In the genomic region with DNA sequence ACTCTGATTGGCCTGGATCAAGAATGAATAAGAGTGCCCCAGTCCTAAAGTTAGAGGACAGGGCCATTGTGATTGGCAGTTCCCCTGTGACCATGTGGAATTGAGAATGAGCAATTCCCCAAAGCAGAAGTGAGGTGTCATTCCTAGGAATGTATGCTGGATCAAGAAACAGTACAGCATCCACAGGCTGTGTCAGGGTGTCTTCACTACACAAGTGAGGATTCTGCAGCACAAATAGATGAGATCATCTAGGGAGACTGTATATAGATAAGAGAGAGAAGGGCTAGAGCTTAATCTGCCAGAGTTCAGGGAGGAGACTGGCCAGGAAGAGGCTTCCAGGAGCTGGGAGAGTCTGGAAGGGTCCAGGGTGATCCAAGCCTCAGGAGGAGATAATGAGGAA, we compare ENCODE assay signal across 18 cellular contexts.
DNase-seq lines count a peak whose midpoint lies in the region; ATAC-seq and TF ChIP-seq lines count a peak whose summit lies in the region.
"Had no signal": no experiment of that assay in that cellular context is flagged by ENCODE, and none has a peak within 500 bp of the region (broad histone marks: within the 10 kb centered on the region; RNA-seq: fewer than 3 reads in every experiment).

No MANE protein-coding gene starts in this region.

- CTCF ChIA-PET in IMR-90 (lab: Yijun Ruan, JAX): interaction anchor here (1.2 to 1.3 kb wide), 2 partner anchors 18 to 37 kb away, joined by 3 to 4 read pairs; no protein-coding TSS in a partner anchor

- no peak for TF ChIP-seq POLR2A in IMR-90 (IDR thresholded peaks at IDR 0.05; ENCODE audit: low read depth, low read length)

- H3K4me2 ChIP-seq in IMR-90 (ENCODE audit: low read depth, low read length): peak overlapping the region; percentile 74

- H3K4ac ChIP-seq in IMR-90 (ENCODE audit: low read depth, low read length): peak overlapping the region; percentile 76

- H4K91ac ChIP-seq in IMR-90 (ENCODE audit: insufficient read depth, low read depth, low read length): peak overlapping the region; percentile 74

- ATAC-seq in IMR-90 (ENCODE audit: low read depth) (peak; percentile 88), lower lobe of right lung (no peak)
- ATAC-seq: effector memory CD8-positive, alpha-beta T cell; natural killer cell; stimulated activated effector memory CD8-positive, alpha-beta T cell treated with anti-CD3 and anti-CD28 coated beads, Interleukin-12 subunit alpha, Interleukin-12 subunit beta, amount 100 ng/mL, for 72 hours had no signal

- no peaks in the 10 kb centered on the region for H3K36me3 Mint-ChIP-seq in mesothelial cell of epicardium
- H3K36me3 Mint-ChIP-seq: brain; natural killer cell; stimulated activated effector memory CD8-positive, alpha-beta T cell treated with anti-CD3 and anti-CD28 coated beads, Interleukin-12 subunit alpha, Interleukin-12 subunit beta, amount 100 ng/mL, for 72 hours had no signal

- peaks cover 44% of the 10 kb centered on the region for H3K4me1 Mint-ChIP-seq in mesothelial cell of epicardium
- H3K4me1 Mint-ChIP-seq: natural killer cell; stimulated activated effector memory CD8-positive, alpha-beta T cell treated with anti-CD3 and anti-CD28 coated beads, Interleukin-12 subunit alpha, Interleukin-12 subunit beta, amount 100 ng/mL, for 72 hours had no signal

- peak overlapping the region; percentile 84 for H2BK120ac ChIP-seq in IMR-90 (ENCODE audit: low read depth, low read length)

- peak overlapping the region in 1 of 2 experiments; percentile 59; a peak in 2 of 4 replicates for H4K8ac ChIP-seq in IMR-90 (ENCODE audit: low read depth in 2 of 2, low read length in 2 of 2)

- H3K4me3 ChIP-seq in AG10803 (ENCODE audit: low read length) (no peak overlapping the region), IMR-90 (ENCODE audit: insufficient read depth, low read depth, low read length) (no peak overlapping the region), choroid plexus epithelial cell (ENCODE audit: low read depth, low read length) (no peak overlapping the region), lower lobe of right lung (no peak overlapping the region)

- TF ChIP-seq RAD21 in IMR-90 (IDR thresholded peaks at IDR 0.05; ENCODE audit: low read length): no peak

- H2BK15ac ChIP-seq in IMR-90 (ENCODE audit: low read depth, low read length): peak overlapping the region; percentile 46; the same call in 2 of the 3 replicates

- intact Hi-C loops in IMR-90 (cut with micrococcal nuclease): loop anchor here (5.0 kb wide), 2 partner anchors 55 to 165 kb away; no protein-coding TSS in a partner anchor
- intact Hi-C loops in lower lobe of right lung (cut with DNase I): no loop called here

- peak overlapping the region; percentile 77 for H3K27ac Mint-ChIP-seq in mesothelial cell of epicardium
- H3K27ac Mint-ChIP-seq: natural killer cell; stimulated activated effector memory CD8-positive, alpha-beta T cell treated with anti-CD3 and anti-CD28 coated beads, Interleukin-12 subunit alpha, Interleukin-12 subunit beta, amount 100 ng/mL, for 72 hours had no signal

- H2AFZ ChIP-seq in IMR-90 (replicated peaks; ENCODE audit: low read length, poor library complexity): peak overlapping the region; percentile 68

- H3K14ac ChIP-seq in IMR-90 (replicated peaks; ENCODE audit: low read depth, low read length): peak overlapping the region; percentile 44; the same call in 1 of the 2 replicates

- in situ Hi-C loops in IMR-90 (cut with MboI; ENCODE audit: low sequenced_read_pairs): no loop called here

- H3K27me3 ChIP-seq in IMR-90 (ENCODE audit: control insufficient read depth, insufficient read depth, low read length) (peaks cover 20% of the 10 kb centered on the region), lower lobe of right lung (ENCODE audit: low read depth) (peaks cover 5% of the 10 kb centered on the region)

- peak overlapping the region; percentile 60 for H2BK5ac ChIP-seq in IMR-90 (ENCODE audit: low read depth, low read length, poor library complexity, severe bottlenecking)

- H3K9me3 ChIP-seq in IMR-90 (ENCODE audit: control insufficient read depth, insufficient read depth, low read length): 0 out of 2 replicates have a peak, but pooled peaks cover 3% of the 10 kb centered on the region
- no peaks in the 10 kb centered on the region for H3K9me3 ChIP-seq in lower lobe of right lung

- BruUV-seq in IMR-90 (replicated peaks; lab: Mats Ljungman, UMichigan): no TSS peak

- POLR2A ChIA-PET in IMR-90 (lab: Charles Lee; ENCODE audit: unreplicated experiment): interaction anchor here (1.0 kb wide), 1 partner anchor 562 kb away, joined by 7 read pairs; no protein-coding TSS in a partner anchor

- H3K4me1 ChIP-seq in IMR-90 (ENCODE audit: control insufficient read depth, insufficient read depth, low read length): peaks cover 13% of the 10 kb centered on the region
- H3K4me1 ChIP-seq in lower lobe of right lung: peaks cover 4% of the 10 kb centered on the region

- no peaks in the 10 kb centered on the region for H3K79me1 ChIP-seq in IMR-90 (ENCODE audit: low read depth in 1 of 2, low read length in 2 of 2)

- peak overlapping the region; percentile 29 for H3K27ac ChIP-seq in IMR-90 (ENCODE audit: insufficient read depth, low read length)
- H3K27ac ChIP-seq in lower lobe of right lung: no peak overlapping the region

- H3K27me3 Mint-ChIP-seq in mesothelial cell of epicardium (ENCODE audit: low read depth): peaks cover 20% of the 10 kb centered on the region

- no peak overlapping the region for H2AK5ac ChIP-seq in IMR-90 (ENCODE audit: low read depth, low read length)

- dilution Hi-C loops in IMR-90 (cut with HindIII; ENCODE audit: low sequenced_read_pairs, unreplicated experiment): no loop called here

- H3K9me3 Mint-ChIP-seq in mesothelial cell of epicardium: no peaks in the 10 kb centered on the region
- H3K9me3 Mint-ChIP-seq: effector memory CD8-positive, alpha-beta T cell; natural killer cell; stimulated activated effector memory CD8-positive, alpha-beta T cell treated with anti-CD3 and anti-CD28 coated beads, Interleukin-12 subunit alpha, Interleukin-12 subunit beta, amount 100 ng/mL, for 72 hours had no signal

- H3K9me1 ChIP-seq in IMR-90 (ENCODE audit: insufficient read depth, low read length): peaks cover 7% of the 10 kb centered on the region

- H3K9ac ChIP-seq in IMR-90 (ENCODE audit: low read depth, low read length): no peak overlapping the region

- peak overlapping the region; percentile 80 for H2BK20ac ChIP-seq in IMR-90 (ENCODE audit: low read depth, low read length)

- DNase-seq in AG10803 (ENCODE audit: low read depth) (peak; percentile 25), IMR-90 (peak; percentile 77), choroid plexus epithelial cell (ENCODE audit: low read depth) (peak; percentile 41), mesothelial cell of epicardium (ENCODE audit: low spot score in 2 of 2, unreplicated experiment in 2 of 2) (no peak), medulla oblongata (ENCODE audit: extremely low spot score) (no peak), lower lobe of right lung (no peak), DMS153 (lab: John Stamatoyannopoulos, UW) (no peak), SIG-M5 treated with dmso at 0.1 percent for 504 hours (lab: John Stamatoyannopoulos, UW; ENCODE audit: unreplicated experiment) (no peak)
- DNase-seq: activated effector memory CD4-positive, alpha-beta T cell treated with Interleukin-2 at 50 U/mL for 16 hours; C1 segment of cervical spinal cord; effector memory CD8-positive, alpha-beta T cell; KG1; left cardiac atrium; natural killer cell; NCI-H1436 treated with DMSO at 0.1 percent for 48 hours; stimulated activated CD4-positive, alpha-beta T cell treated with anti-CD3 and anti-CD28 coated beads, Interleukin-4, amount 100 ng/mL, for 4 hours had no signal

- H4K20me1 ChIP-seq in IMR-90 (ENCODE audit: insufficient read depth, low read length): peaks cover 5% of the 10 kb centered on the region; the same call in 1 of the 2 replicates

- H3K36me3 ChIP-seq in IMR-90 (ENCODE audit: control insufficient read depth, insufficient read depth, low read length) (no peaks in the 10 kb centered on the region), lower lobe of right lung (no peaks in the 10 kb centered on the region)

- H3K23ac ChIP-seq in IMR-90 (ENCODE audit: low read depth, low read length): no peak overlapping the region

- H3K18ac ChIP-seq in IMR-90 (ENCODE audit: low read depth, low read length): peak overlapping the region; percentile 18; the same call in 1 of the 2 replicates

- H2AK9ac ChIP-seq in IMR-90 (replicated peaks; ENCODE audit: low read depth, low read length, poor library complexity): no peak overlapping the region

- no peak for TF ChIP-seq CTCF in AG10803 (conservative IDR thresholded peaks at IDR 0.05; ENCODE audit: low read length)
- TF ChIP-seq CTCF in IMR-90 (conservative IDR thresholded peaks at IDR 0.05; ENCODE audit: low read depth, low read length): no peak
- TF ChIP-seq CTCF in choroid plexus epithelial cell (conservative IDR thresholded peaks at IDR 0.05; ENCODE audit: low read depth, low read length): no peak
- TF ChIP-seq CTCF in mesothelial cell of epicardium (IDR thresholded peaks at IDR 0.05; ENCODE audit: unreplicated experiment): no peak
- TF ChIP-seq CTCF in lower lobe of right lung (IDR thresholded peaks at IDR 0.05): no peak

- H4K5ac ChIP-seq in IMR-90 (ENCODE audit: low read depth, low read length): no peak overlapping the region

- H3K4me3 Mint-ChIP-seq in mesothelial cell of epicardium: no peak overlapping the region
- H3K4me3 Mint-ChIP-seq: effector memory CD8-positive, alpha-beta T cell; natural killer cell; stimulated activated effector memory CD8-positive, alpha-beta T cell treated with anti-CD3 and anti-CD28 coated beads, Interleukin-12 subunit alpha, Interleukin-12 subunit beta, amount 100 ng/mL, for 72 hours had no signal

- H3K56ac ChIP-seq in IMR-90 (ENCODE audit: extremely low read depth, insufficient read depth, low read length): peak overlapping the region; percentile 49; the same call in 1 of the 2 replicates

TF ChIP-seq in IMR-90, 13 proteins besides CTCF, POLR2A, EP300 and RAD21:
- peak; percentile 21; the same call in 1 of the 2 replicates for TF ChIP-seq CEBPB (IDR thresholded peaks at IDR 0.05; ENCODE audit: low read depth, low read length)
- 0 out of 2 replicates have a peak, but pooled peaks have one; percentile 11 for TF ChIP-seq MAFK (IDR thresholded peaks at IDR 0.05; ENCODE audit: low read depth, low read length)
- TF ChIP-seq RCOR1 (IDR thresholded peaks at IDR 0.05; ENCODE audit: insufficient replicate concordance, low read length): peak; percentile 48
- TF ChIP-seq, protein P1, sequence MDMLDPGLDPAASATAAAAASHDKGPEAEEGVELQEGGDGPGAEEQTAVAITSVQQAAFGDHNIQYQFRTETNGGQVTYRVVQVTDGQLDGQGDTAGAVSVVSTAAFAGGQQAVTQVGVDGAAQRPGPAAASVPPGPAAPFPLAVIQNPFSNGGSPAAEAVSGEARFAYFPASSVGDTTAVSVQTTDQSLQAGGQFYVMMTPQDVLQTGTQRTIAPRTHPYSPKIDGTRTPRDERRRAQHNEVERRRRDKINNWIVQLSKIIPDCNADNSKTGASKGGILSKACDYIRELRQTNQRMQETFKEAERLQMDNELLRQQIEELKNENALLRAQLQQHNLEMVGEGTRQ (IDR thresholded peaks at IDR 0.05; ENCODE audit: low read depth, low read length): no peak
- no peak for TF ChIP-seq BHLHE40 (IDR thresholded peaks at IDR 0.05; ENCODE audit: low read depth, low read length)

Comparison
In these comparisons a context has a peak if more than half of its experiments do, and no peak if none do; other contexts are left out.
1. DNase-seq: peak in AG10803 (single experiment), IMR-90 (single experiment) and choroid plexus epithelial cell (single experiment); none in mesothelial cell of epicardium (0 of 2), medulla oblongata (single experiment), lower lobe of right lung (single experiment), DMS153 (single experiment) and SIG-M5 treated with dmso at 0.1 percent for 504 hours (single experiment).